Comparison of ENCODE assay signal across 20 cellular contexts in genomic region chr6:37665309-37665708, GRCh38. TPM values are rescaled to one million over a fixed set of nuclear protein-coding genes. Genes with fewer than 3 reads are reported as not detected.
DNase-seq lines count a peak whose midpoint lies in the region; ATAC-seq and TF ChIP-seq lines count a peak whose summit lies in the region.
"Had no signal": no experiment of that assay in that cellular context is flagged by ENCODE, and none has a peak within 500 bp of the region (broad histone marks: within the 10 kb centered on the region; RNA-seq: fewer than 3 reads in every experiment).

No MANE protein-coding gene starts in this region.

- POLR2A ChIA-PET in PC-9 (lab: Charles Lee; ENCODE audit: unreplicated experiment): interaction anchor here (0.5 kb wide), 1 partner anchor 39 kb away, joined by 19 read pairs; no protein-coding TSS in a partner anchor

- H3K4me1 ChIP-seq in BE2C (peaks cover 28% of the 10 kb centered on the region), GM23338 (ENCODE audit: insufficient read depth) (peaks cover 7% of the 10 kb centered on the region; the same call in 1 of the 2 replicates), PC-9 (replicated peaks; ENCODE audit: insufficient read depth) (peaks cover 41% of the 10 kb centered on the region)
- H3K4me1 ChIP-seq: suprapubic skin had no signal

- H3K9me3 Mint-ChIP-seq in GM23338: peaks cover 14% of the 10 kb centered on the region
- peaks cover 1% of the 10 kb centered on the region for H3K9me3 Mint-ChIP-seq in activated CD4-positive, alpha-beta T cell treated with anti-CD3 and anti-CD28 coated beads, Interleukin-2, amount 10 ng/mL, durations not matched to agents 24 days and 14 days

- intact Hi-C loops in PC-9 (cut with micrococcal nuclease; ENCODE audit: unreplicated experiment): no loop called here
- intact Hi-C loops in activated CD4-positive, alpha-beta T cell treated with anti-CD3 and anti-CD28 coated beads, Interleukin-2, amount 10 ng/mL, durations not matched to agents 24 days and 14 days (cut with micrococcal nuclease): no loop called here

- H3K4me2 ChIP-seq in GM23338 (no peak overlapping the region), PC-9 (0 out of 2 replicates have a peak overlapping the region, but pooled peaks have one; percentile 5)

- H3K9me3 ChIP-seq in BE2C (no peaks in the 10 kb centered on the region; the same call in 1 of the 2 replicates), PC-9 (ENCODE audit: insufficient read depth, low read depth) (no peaks in the 10 kb centered on the region)
- H3K9me3 ChIP-seq: mucosa of descending colon, SJSA1, suprapubic skin had no signal

- TF ChIP-seq CTCF in BE2C (IDR thresholded peaks at IDR 0.05; ENCODE audit: low read depth, low read length) (no peak), GM23338 (conservative IDR thresholded peaks at IDR 0.05; ENCODE audit: low read depth in 2 of 2) (no peak), PC-9 (conservative IDR thresholded peaks at IDR 0.05) (no peak)

- peaks cover 11% of the 10 kb centered on the region for H3K27me3 Mint-ChIP-seq in GM23338 (ENCODE audit: insufficient read depth, low read depth, poor library complexity)
- H3K27me3 Mint-ChIP-seq in activated CD4-positive, alpha-beta T cell treated with anti-CD3 and anti-CD28 coated beads, Interleukin-2, amount 10 ng/mL, durations not matched to agents 24 days and 14 days: no peaks in the 10 kb centered on the region

- H3K27ac Mint-ChIP-seq in GM23338: no peak overlapping the region
- no peak overlapping the region for H3K27ac Mint-ChIP-seq in activated CD4-positive, alpha-beta T cell treated with anti-CD3 and anti-CD28 coated beads, Interleukin-2, amount 10 ng/mL, durations not matched to agents 24 days and 14 days
- H3K27ac Mint-ChIP-seq: activated CD4-positive, alpha-beta T cell treated with anti-CD3 and anti-CD28 coated beads, Interleukin-2, amount 10 ng/mL, durations not matched to agents 7 days and 5 days had no signal

- H3K27me3 ChIP-seq in BE2C (no peaks in the 10 kb centered on the region), GM23338 (ENCODE audit: insufficient read depth) (no peaks in the 10 kb centered on the region), PC-9 (ENCODE audit: insufficient read depth, low read depth) (no peaks in the 10 kb centered on the region)
- H3K27me3 ChIP-seq: SJSA1, suprapubic skin had no signal

- H3K4me1 Mint-ChIP-seq in GM23338: peaks cover 10% of the 10 kb centered on the region
- peaks cover 4% of the 10 kb centered on the region for H3K4me1 Mint-ChIP-seq in activated CD4-positive, alpha-beta T cell treated with anti-CD3 and anti-CD28 coated beads, Interleukin-2, amount 10 ng/mL, durations not matched to agents 24 days and 14 days
- H3K4me1 Mint-ChIP-seq: activated CD4-positive, alpha-beta T cell treated with anti-CD3 and anti-CD28 coated beads, Interleukin-2, amount 10 ng/mL, durations not matched to agents 7 days and 5 days had no signal

- H4K20me1 ChIP-seq in GM23338 (replicated peaks; ENCODE audit: insufficient read depth): no peaks in the 10 kb centered on the region
- H4K20me1 ChIP-seq in PC-9 (ENCODE audit: insufficient read depth): no peaks in the 10 kb centered on the region

- ATAC-seq in GM23338 (peak; percentile 58), GM19023 (IDR thresholded peaks at IDR 0.05; ENCODE audit: unreplicated experiment) (no peak), HG03097 (IDR thresholded peaks at IDR 0.05; ENCODE audit: low FRiP score, unreplicated experiment) (no peak)
- ATAC-seq in activated CD4-positive, CD25-positive, alpha-beta regulatory T cell treated with anti-CD3 and anti-CD28 coated beads, Interleukin-2, amount 50 U/mL, for 24 hours: no peak
- ATAC-seq: GM12878, left cardiac atrium, mucosa of descending colon had no signal

- no peak overlapping the region for H3K4me3 Mint-ChIP-seq in GM23338
- no peak overlapping the region for H3K4me3 Mint-ChIP-seq in activated CD4-positive, alpha-beta T cell treated with anti-CD3 and anti-CD28 coated beads, Interleukin-2, amount 10 ng/mL, durations not matched to agents 24 days and 14 days
- H3K4me3 Mint-ChIP-seq: activated CD4-positive, alpha-beta T cell treated with anti-CD3 and anti-CD28 coated beads, Interleukin-2, amount 10 ng/mL, durations not matched to agents 7 days and 5 days had no signal

- BruUV-seq in PC-9 (replicated peaks; lab: Mats Ljungman, UMichigan): no TSS peak

- no peaks in the 10 kb centered on the region for H3K9me2 ChIP-seq in GM23338 (ENCODE audit: insufficient read depth)
- no peaks in the 10 kb centered on the region for H3K9me2 ChIP-seq in PC-9 (ENCODE audit: insufficient read depth)

- no peak overlapping the region for H3K27ac ChIP-seq in GM23338 (ENCODE audit: low read depth)
- H3K27ac ChIP-seq in PC-9: no peak overlapping the region
- H3K27ac ChIP-seq: coronary artery, SJSA1, suprapubic skin had no signal

- H3K36me3 Mint-ChIP-seq in GM23338 (ENCODE audit: low read depth): peaks cover 1% of the 10 kb centered on the region; the same call in 2 of the 3 replicates
- peaks cover 8% of the 10 kb centered on the region for H3K36me3 Mint-ChIP-seq in activated CD4-positive, alpha-beta T cell treated with anti-CD3 and anti-CD28 coated beads, Interleukin-2, amount 10 ng/mL, durations not matched to agents 24 days and 14 days (ENCODE audit: low read depth)

- CTCF ChIA-PET in PC-9 (lab: Charles Lee): no interaction called here

- H3K36me3 ChIP-seq in BE2C: peaks cover 13% of the 10 kb centered on the region
- H3K36me3 ChIP-seq in GM23338 (ENCODE audit: insufficient read depth): no peaks in the 10 kb centered on the region; the same call in 1 of the 2 replicates
- no peaks in the 10 kb centered on the region for H3K36me3 ChIP-seq in PC-9 (ENCODE audit: low read depth)
- H3K36me3 ChIP-seq: SJSA1, suprapubic skin had no signal

- peak overlapping the region; percentile 85 for H2AFZ ChIP-seq in GM23338
- H2AFZ ChIP-seq in PC-9: no peak overlapping the region

- peak; percentile 61 for DNase-seq in BE2C
- DNase-seq in GM23338 (ENCODE audit: low spot score): no peak
- DNase-seq in PC-9: peak; percentile 38
- DNase-seq in iris pigment epithelial cell (ENCODE audit: low read depth): peak; percentile 13
- no peak for DNase-seq in activated CD4-positive, alpha-beta T cell treated with anti-CD3 and anti-CD28 coated beads, Interleukin-2, amount 10 ng/mL, durations not matched to agents 24 days and 14 days
- DNase-seq: activated CD4-positive, alpha-beta T cell treated with anti-CD3 and anti-CD28 coated beads, Interleukin-2, amount 10 ng/mL, durations not matched to agents 7 days and 5 days; activated naive CD4-positive, alpha-beta T cell treated with anti-CD3 and anti-CD28 coated beads, Interleukin-2, amount 50 U/mL, for 16 hours; activated T-cell treated with anti-CD3 and anti-CD28 coated beads for 4 hours; GDM1; left cardiac atrium; mucosa of descending colon; NCI-H446; stimulated activated CD4-positive, alpha-beta T cell treated with anti-CD3 and anti-CD28 coated beads, Interleukin-2, amount 100 ng/mL, for 48 hours had no signal

- no peak overlapping the region for H3K4me3 ChIP-seq in BE2C (ENCODE audit: low read depth, low read length)
- no peak overlapping the region for H3K4me3 ChIP-seq in GM23338
- no peak overlapping the region for H3K4me3 ChIP-seq in PC-9
- H3K4me3 ChIP-seq: coronary artery, GM12878, mucosa of descending colon, SJSA1, suprapubic skin had no signal

- H3F3A ChIP-seq in GM23338 (replicated peaks; ENCODE audit: low read depth) (no peaks in the 10 kb centered on the region), PC-9 (ENCODE audit: insufficient read depth, low read depth) (peaks cover 29% of the 10 kb centered on the region)

- H3K79me2 ChIP-seq in GM23338 (replicated peaks; ENCODE audit: insufficient read depth) (no peaks in the 10 kb centered on the region), PC-9 (ENCODE audit: low read depth) (no peaks in the 10 kb centered on the region)

TF ChIP-seq in GM23338, 12 proteins besides CTCF, POLR2A, EP300 and RAD21 (continues in another document):
- TF ChIP-seq EZH2 (IDR thresholded peaks at IDR 0.05; ENCODE audit: low read depth, unreplicated experiment): no peak
- TF ChIP-seq CREB1 (CRISPR knock-in tag; IDR thresholded peaks at IDR 0.05; ENCODE audit: low read depth): no peak
- TF ChIP-seq STAT1 (IDR thresholded peaks at IDR 0.05; ENCODE audit: unreplicated experiment): no peak
- no peak for TF ChIP-seq EZH2phosphoT487 (IDR thresholded peaks at IDR 0.05; ENCODE audit: unreplicated experiment)
- no peak for TF ChIP-seq ZNF114 (CRISPR knock-in tag; IDR thresholded peaks at IDR 0.05)
- TF ChIP-seq NANOG (IDR thresholded peaks at IDR 0.05; ENCODE audit: borderline replicate concordance): no peak
- TF ChIP-seq REST (IDR thresholded peaks at IDR 0.05; ENCODE audit: unreplicated experiment): no peak
- TF ChIP-seq JUNB (IDR thresholded peaks at IDR 0.05; ENCODE audit: unreplicated experiment): no peak
- TF ChIP-seq ZNF331 (CRISPR knock-in tag; IDR thresholded peaks at IDR 0.05; ENCODE audit: low read depth): no peak

RNA-seq across cellular contexts. Expression of gene MDGA1, which starts 32.4 kb away (rescaled TPM):
- 1.9 TPM for polyA plus RNA-seq in BE2C (2012; ENCODE audit: insufficient read depth, insufficient read length, low read depth)
- 0.42 and 0.74 TPM in 2 replicates for total RNA-seq in GM23338 (2014; rRNA removed; shearing (Covaris generic))
- 0.26 and 1.1 TPM in 2 replicates for polyA plus RNA-seq in GM23338 (2016; fragmentation: Nextera tagmentation; extraction: Ambion mirVana)
- total RNA-seq in PC-9 (2021): 17.8 and 28.7 TPM in 2 replicates
- total RNA-seq in activated CD4-positive, alpha-beta T cell treated with anti-CD3 and anti-CD28 coated beads, Interleukin-2, amount 10 ng/mL, durations not matched to agents 24 days and 14 days: 2.6 and 2.8 TPM in 2 replicates

Comparison
In these comparisons a context has a peak if more than half of its experiments do, and no peak if none do; other contexts are left out.
1. DNase-seq: peak in BE2C (single experiment), PC-9 (2 of 2) and iris pigment epithelial cell (single experiment); none in GM23338 (single experiment) and activated CD4-positive, alpha-beta T cell treated with anti-CD3 and anti-CD28 coated beads, Interleukin-2, amount 10 ng/mL, durations not matched to agents 24 days and 14 days (single experiment).